ENCODE assay signal across 1 cellular context in genomic region chr5:37153661-37154060, GRCh38.
TF ChIP-seq lines count a peak whose summit lies in the region.

No MANE protein-coding gene starts in this region.

TF ChIP-seq in HepG2, 621 proteins besides CTCF, POLR2A, EP300 and RAD21 (continued from another document):
- TF ChIP-seq, protein P1, sequence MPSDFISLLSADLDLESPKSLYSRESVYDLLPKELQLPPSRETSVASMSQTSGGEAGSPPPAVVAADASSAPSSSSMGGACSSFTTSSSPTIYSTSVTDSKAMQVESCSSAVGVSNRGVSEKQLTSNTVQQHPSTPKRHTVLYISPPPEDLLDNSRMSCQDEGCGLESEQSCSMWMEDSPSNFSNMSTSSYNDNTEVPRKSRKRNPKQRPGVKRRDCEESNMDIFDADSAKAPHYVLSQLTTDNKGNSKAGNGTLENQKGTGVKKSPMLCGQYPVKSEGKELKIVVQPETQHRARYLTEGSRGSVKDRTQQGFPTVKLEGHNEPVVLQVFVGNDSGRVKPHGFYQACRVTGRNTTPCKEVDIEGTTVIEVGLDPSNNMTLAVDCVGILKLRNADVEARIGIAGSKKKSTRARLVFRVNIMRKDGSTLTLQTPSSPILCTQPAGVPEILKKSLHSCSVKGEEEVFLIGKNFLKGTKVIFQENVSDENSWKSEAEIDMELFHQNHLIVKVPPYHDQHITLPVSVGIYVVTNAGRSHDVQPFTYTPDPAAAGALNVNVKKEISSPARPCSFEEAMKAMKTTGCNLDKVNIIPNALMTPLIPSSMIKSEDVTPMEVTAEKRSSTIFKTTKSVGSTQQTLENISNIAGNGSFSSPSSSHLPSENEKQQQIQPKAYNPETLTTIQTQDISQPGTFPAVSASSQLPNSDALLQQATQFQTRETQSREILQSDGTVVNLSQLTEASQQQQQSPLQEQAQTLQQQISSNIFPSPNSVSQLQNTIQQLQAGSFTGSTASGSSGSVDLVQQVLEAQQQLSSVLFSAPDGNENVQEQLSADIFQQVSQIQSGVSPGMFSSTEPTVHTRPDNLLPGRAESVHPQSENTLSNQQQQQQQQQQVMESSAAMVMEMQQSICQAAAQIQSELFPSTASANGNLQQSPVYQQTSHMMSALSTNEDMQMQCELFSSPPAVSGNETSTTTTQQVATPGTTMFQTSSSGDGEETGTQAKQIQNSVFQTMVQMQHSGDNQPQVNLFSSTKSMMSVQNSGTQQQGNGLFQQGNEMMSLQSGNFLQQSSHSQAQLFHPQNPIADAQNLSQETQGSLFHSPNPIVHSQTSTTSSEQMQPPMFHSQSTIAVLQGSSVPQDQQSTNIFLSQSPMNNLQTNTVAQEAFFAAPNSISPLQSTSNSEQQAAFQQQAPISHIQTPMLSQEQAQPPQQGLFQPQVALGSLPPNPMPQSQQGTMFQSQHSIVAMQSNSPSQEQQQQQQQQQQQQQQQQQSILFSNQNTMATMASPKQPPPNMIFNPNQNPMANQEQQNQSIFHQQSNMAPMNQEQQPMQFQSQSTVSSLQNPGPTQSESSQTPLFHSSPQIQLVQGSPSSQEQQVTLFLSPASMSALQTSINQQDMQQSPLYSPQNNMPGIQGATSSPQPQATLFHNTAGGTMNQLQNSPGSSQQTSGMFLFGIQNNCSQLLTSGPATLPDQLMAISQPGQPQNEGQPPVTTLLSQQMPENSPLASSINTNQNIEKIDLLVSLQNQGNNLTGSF (CRISPR knock-in tag; IDR thresholded peaks at IDR 0.05), result no peak
- no peak for TF ChIP-seq IRF9 (CRISPR knock-in tag; IDR thresholded peaks at IDR 0.05; ENCODE audit: borderline replicate concordance)
- TF ChIP-seq SP5 (CRISPR knock-in tag; IDR thresholded peaks at IDR 0.05; ENCODE audit: borderline replicate concordance, low read depth), result no peak
- TF ChIP-seq TRAFD1 (CRISPR knock-in tag; IDR thresholded peaks at IDR 0.05; ENCODE audit: borderline replicate concordance), result no peak
- no peak for TF ChIP-seq ZNF557 (CRISPR knock-in tag; IDR thresholded peaks at IDR 0.05)
